Comparison of ENCODE assay signal across 3 cellular contexts in the genomic region with DNA sequence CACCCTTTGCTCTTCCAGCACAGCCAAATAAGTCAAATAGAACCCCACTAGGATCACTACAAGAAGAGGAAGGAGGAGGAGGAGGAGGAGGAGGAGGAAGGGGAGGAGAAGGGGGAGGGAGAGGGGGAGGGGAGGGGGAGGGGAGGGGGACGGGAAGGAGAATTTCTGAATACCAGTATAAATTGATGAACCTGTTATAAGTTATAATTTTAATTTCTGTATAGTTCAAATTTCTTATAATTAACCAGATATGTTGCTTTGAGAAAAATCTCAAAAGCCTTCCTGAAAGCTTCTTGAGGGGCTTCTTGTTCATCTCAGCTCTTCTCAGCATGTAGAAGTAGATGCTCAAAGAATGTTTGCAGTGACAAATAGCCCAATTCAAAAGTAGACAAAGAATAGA.
A peak's percentile ranks its signal among the peaks of the same experiment; 100 is the strongest.
TF ChIP-seq lines count a peak whose summit lies in the region.

No MANE protein-coding gene starts in this region.

TF ChIP-seq in A549, 52 proteins besides CTCF, POLR2A, EP300 and RAD21:
- TF ChIP-seq CHD2 (IDR thresholded peaks at IDR 0.05; ENCODE audit: low read length, partially characterized antibody): no peak
- no peak for TF ChIP-seq CBX8 (IDR thresholded peaks at IDR 0.05)
- TF ChIP-seq EHMT2 (IDR thresholded peaks at IDR 0.05; ENCODE audit: low read depth): no peak
- TF ChIP-seq, protein P1, sequence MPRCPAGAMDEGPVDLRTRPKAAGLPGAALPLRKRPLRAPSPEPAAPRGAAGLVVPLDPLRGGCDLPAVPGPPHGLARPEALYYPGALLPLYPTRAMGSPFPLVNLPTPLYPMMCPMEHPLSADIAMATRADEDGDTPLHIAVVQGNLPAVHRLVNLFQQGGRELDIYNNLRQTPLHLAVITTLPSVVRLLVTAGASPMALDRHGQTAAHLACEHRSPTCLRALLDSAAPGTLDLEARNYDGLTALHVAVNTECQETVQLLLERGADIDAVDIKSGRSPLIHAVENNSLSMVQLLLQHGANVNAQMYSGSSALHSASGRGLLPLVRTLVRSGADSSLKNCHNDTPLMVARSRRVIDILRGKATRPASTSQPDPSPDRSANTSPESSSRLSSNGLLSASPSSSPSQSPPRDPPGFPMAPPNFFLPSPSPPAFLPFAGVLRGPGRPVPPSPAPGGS (IDR thresholded peaks at IDR 0.05): no peak
- TF ChIP-seq RNF2 (IDR thresholded peaks at IDR 0.05; ENCODE audit: borderline replicate concordance, low read depth): no peak
- TF ChIP-seq FOSL2 (IDR thresholded peaks at IDR 0.05): no peak
- TF ChIP-seq FOSL2 (CRISPR knock-in tag; IDR thresholded peaks at IDR 0.05): no peak
TF ChIP-seq in A549: peak in this region for 0.

TF ChIP-seq in HCT116, 20 proteins besides CTCF, POLR2A, EP300 and RAD21 (continued from another document):
- no peak for TF ChIP-seq SP1 (IDR thresholded peaks at IDR 0.05; ENCODE audit: low read depth)
- TF ChIP-seq CEBPB (IDR thresholded peaks at IDR 0.05; ENCODE audit: low read depth): no peak
- TF ChIP-seq TCF7L2 (IDR thresholded peaks at IDR 0.05; ENCODE audit: borderline replicate concordance, extremely low read depth, insufficient read depth, insufficient read length): no peak
- no peak for TF ChIP-seq SRF (IDR thresholded peaks at IDR 0.05; ENCODE audit: low read depth)
- no peak for TF ChIP-seq FOSL1 (IDR thresholded peaks at IDR 0.05; ENCODE audit: low read depth)
- TF ChIP-seq, protein P2, sequence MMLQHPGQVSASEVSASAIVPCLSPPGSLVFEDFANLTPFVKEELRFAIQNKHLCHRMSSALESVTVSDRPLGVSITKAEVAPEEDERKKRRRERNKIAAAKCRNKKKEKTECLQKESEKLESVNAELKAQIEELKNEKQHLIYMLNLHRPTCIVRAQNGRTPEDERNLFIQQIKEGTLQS (IDR thresholded peaks at IDR 0.05): no peak
- TF ChIP-seq JUND (IDR thresholded peaks at IDR 0.05): no peak
- no peak for TF ChIP-seq EZH2 (IDR thresholded peaks at IDR 0.05)
- TF ChIP-seq, protein P3, sequence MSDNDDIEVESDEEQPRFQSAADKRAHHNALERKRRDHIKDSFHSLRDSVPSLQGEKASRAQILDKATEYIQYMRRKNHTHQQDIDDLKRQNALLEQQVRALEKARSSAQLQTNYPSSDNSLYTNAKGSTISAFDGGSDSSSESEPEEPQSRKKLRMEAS (IDR thresholded peaks at IDR 0.05): no peak
- TF ChIP-seq SIN3A (IDR thresholded peaks at IDR 0.05; ENCODE audit: low read depth): no peak
- no peak for TF ChIP-seq ZNF274 (IDR thresholded peaks at IDR 0.05; ENCODE audit: low read depth, low read length)
- no peak for TF ChIP-seq EGR1 (IDR thresholded peaks at IDR 0.05; ENCODE audit: low read depth)
- TF ChIP-seq POLR2AphosphoS5 (IDR thresholded peaks at IDR 0.05; ENCODE audit: low read depth, low read length): no peak

TF ChIP-seq in K562, 482 proteins besides CTCF, POLR2A, EP300 and RAD21:
- TF ChIP-seq HNRNPK (IDR thresholded peaks at IDR 0.05; ENCODE audit: low read depth, low read length, poor library complexity, severe bottlenecking) (peak; percentile 80), RBFOX2 (IDR thresholded peaks at IDR 0.05; ENCODE audit: low read depth, low read length) (no peak), PCBP1 (IDR thresholded peaks at IDR 0.05; ENCODE audit: low read depth, low read length, poor library complexity, severe bottlenecking) (peak; percentile 46), KLF13 (tag; IDR thresholded peaks at IDR 0.05; ENCODE audit: borderline replicate concordance, low read depth) (no peak)
